ENCODE assay signal across 20 cellular contexts in the genomic region with DNA sequence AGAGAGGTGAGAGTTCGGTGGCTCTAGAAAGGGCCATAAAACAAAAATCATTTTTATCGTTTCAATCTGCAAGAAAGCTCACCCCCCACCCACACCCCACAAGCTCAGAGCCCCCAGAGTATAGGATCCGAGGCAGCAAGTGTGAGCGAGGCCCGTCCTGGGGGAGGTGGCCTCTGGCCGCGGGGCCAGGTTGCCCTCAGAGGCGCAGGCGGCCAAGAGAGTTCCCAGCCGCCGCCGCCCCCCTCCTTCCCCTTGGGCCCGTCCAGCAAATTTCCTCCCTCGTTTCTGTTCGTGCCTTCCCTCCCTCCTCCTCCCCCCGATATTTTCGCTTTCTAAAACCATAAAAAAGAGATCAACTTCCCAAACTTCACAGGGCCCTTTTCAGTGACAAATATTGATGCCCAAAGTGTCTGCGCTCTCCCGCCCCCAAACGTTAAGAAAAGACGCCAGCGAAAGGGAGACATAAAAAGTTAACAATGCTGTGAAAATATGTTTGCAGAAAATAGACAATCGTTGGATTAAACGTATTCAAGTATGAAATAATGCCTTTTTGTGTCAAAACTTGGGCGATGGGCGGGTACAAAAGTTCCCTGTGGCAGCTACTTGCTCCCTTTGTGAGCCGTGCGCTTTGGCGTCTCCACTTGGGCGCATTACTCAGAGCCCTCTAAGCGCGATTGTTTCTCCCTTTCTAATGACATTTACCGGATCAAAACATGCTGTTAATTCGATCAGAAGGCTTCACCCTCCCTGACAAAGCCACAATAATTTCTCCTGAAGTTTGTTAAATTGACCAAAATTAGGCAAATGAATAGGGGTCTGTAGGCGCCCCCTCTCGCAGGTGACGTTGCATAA. TPM values are rescaled to one million over a fixed set of nuclear protein-coding genes. Genes with fewer than 3 reads are reported as not detected.
DNase-seq lines count a peak whose midpoint lies in the region; ATAC-seq, FAIRE-seq and TF ChIP-seq lines count a peak whose summit lies in the region.
"Had no signal": no experiment of that assay in that cellular context is flagged by ENCODE, and none has a peak within 500 bp of the region (broad histone marks: within the 10 kb centered on the region; RNA-seq: fewer than 3 reads in every experiment).

No MANE protein-coding gene starts in this region.

- intact Hi-C loops in Calu3 (cut with micrococcal nuclease; ENCODE audit: unreplicated experiment) (no loop called here), GM12878 (cut with micrococcal nuclease; ENCODE audit: unreplicated experiment) (no loop called here)

- TF ChIP-seq CTCF in Calu3 (IDR thresholded peaks at IDR 0.05; ENCODE audit: unreplicated experiment) (no peak), GM12878 (IDR thresholded peaks at IDR 0.05 in 2 of 3, conservative IDR thresholded peaks at IDR 0.05 in 1 of 3; ENCODE audit: control insufficient read depth in 2 of 3, extremely low read depth in 1 of 3, insufficient read depth in 1 of 3, low read depth in 3 of 3, low read length in 3 of 3) (no peak)

- H2AFZ ChIP-seq in GM12878 (ENCODE audit: control insufficient read depth, low read depth, low read length) = no peak overlapping the region

- H3K4me1 ChIP-seq in GM12878 (ENCODE audit: control insufficient read depth, insufficient read depth, low read length) = no peaks in the 10 kb centered on the region
- H3K4me1 ChIP-seq: pancreas had no signal

- no peak overlapping the region for H3K4me3 ChIP-seq in GM12878
- H3K4me3 ChIP-seq in iPS-18c (ENCODE audit: insufficient read depth, low read depth, low read length) = peak overlapping the region; percentile 15; the same call in 1 of the 2 replicates
- H3K4me3 ChIP-seq: pancreas, vagina had no signal

- no peaks in the 10 kb centered on the region; the same call in 1 of the 2 replicates for H4K20me1 ChIP-seq in GM12878 (ENCODE audit: control insufficient read depth, insufficient read depth)

- no peaks in the 10 kb centered on the region for H3K9me3 Mint-ChIP-seq in Calu3 (ENCODE audit: low read depth, unreplicated experiment)
- H3K9me3 Mint-ChIP-seq: activated B cell treated with CpG ODN at 0.5 μM for 24 hours; activated naive CD4-positive, alpha-beta T cell treated with anti-CD3 and anti-CD28 coated beads, Interleukin-2, amount 50 U/mL, for 24 hours; HFFc6; T-cell had no signal

- no peak overlapping the region for H3K9ac ChIP-seq in GM12878 (ENCODE audit: control insufficient read depth, insufficient read depth, low read length)

- peaks cover 10% of the 10 kb centered on the region for H3K36me3 Mint-ChIP-seq in Calu3 (ENCODE audit: insufficient read depth, unreplicated experiment)
- H3K36me3 Mint-ChIP-seq: activated naive CD4-positive, alpha-beta T cell treated with anti-CD3 and anti-CD28 coated beads, Interleukin-2, amount 50 U/mL, for 24 hours; T-cell had no signal

- no peaks in the 10 kb centered on the region for H3K79me2 ChIP-seq in GM12878 (ENCODE audit: control insufficient read depth, insufficient read depth, low read length)

- POLR2A ChIA-PET in GM12878 (lab: Charles Lee) = no interaction called here

- H3K9me3 ChIP-seq in GM12878 (replicated peaks; ENCODE audit: control insufficient read depth, insufficient read depth, low read length) = no peaks in the 10 kb centered on the region
- H3K9me3 ChIP-seq in iPS-18c (ENCODE audit: control insufficient read depth, insufficient read depth, low read length) = peaks cover 2% of the 10 kb centered on the region
- H3K9me3 ChIP-seq: pancreas, stomach, vagina had no signal

- peaks cover 86% of the 10 kb centered on the region for H3K27me3 Mint-ChIP-seq in Calu3 (ENCODE audit: unreplicated experiment)

- SMC1A ChIA-PET in GM12878 (lab: Charles Lee; ENCODE audit: uncharacterized antibody, unreplicated experiment) = no interaction called here

- no peak overlapping the region for H3K4me2 ChIP-seq in GM12878 (ENCODE audit: control insufficient read depth, insufficient read depth)

- H3K4me1 Mint-ChIP-seq in Calu3 (ENCODE audit: low read depth, unreplicated experiment) = peaks cover 15% of the 10 kb centered on the region

- 3% methylated on average over 31 of the region's 37 CpGs for WGBS in GM12878 (ENCODE audit: insufficient coverage, insufficient replicate concordance, low lambda C conversion rate, missing lambda C conversion rate)

- peaks cover 14 to 26% of the 10 kb centered on the region in 2 experiments for H3K27me3 ChIP-seq in GM12878 (replicated peaks in 1 of 2; ENCODE audit: control insufficient read depth in 2 of 2, insufficient read depth in 2 of 2, low read length in 1 of 2)

- TF ChIP-seq POLR2A in GM12878 (IDR thresholded peaks at IDR 0.05; ENCODE audit: low read depth, low read length) (no peak), H54 (IDR thresholded peaks at IDR 0.05; ENCODE audit: low read depth, low read length) (no peak)

- H3K36me3 ChIP-seq in GM12878 (ENCODE audit: control insufficient read depth in 2 of 2, insufficient read depth in 2 of 2, low read length in 1 of 2) = no peaks in the 10 kb centered on the region
- H3K36me3 ChIP-seq: pancreas, stomach, vagina had no signal

- no peak for TF ChIP-seq EP300 in GM12878 (IDR thresholded peaks at IDR 0.05; ENCODE audit: borderline replicate concordance in 1 of 2, control insufficient read depth in 1 of 2, low read depth in 2 of 2, low read length in 2 of 2)

- CTCF ChIA-PET in Calu3 (lab: Charles Lee) (no interaction called here), GM12878 (lab: Yijun Ruan, JAX) (interaction anchor here (1.1 to 1.7 kb wide), 2 partner anchors 78 to 272 kb away, joined by 3 read pairs; no protein-coding TSS in a partner anchor)

- BruUV-seq in Calu3 (replicated peaks; lab: Mats Ljungman, UMichigan) (no TSS peak), GM12878 (replicated peaks; lab: Mats Ljungman, UMichigan) (no TSS peak)

- in situ Hi-C loops in ACHN (cut with HindIII; ENCODE audit: low pct_ligation_motif_present, low pct_unique_long_range_greater_than_20kb, low sequenced_read_pairs) = no loop called here
- in situ Hi-C loops in GM12878 (cut with MboI) = no loop called here

- RAD21 ChIA-PET in GM12878 (lab: Charles Lee; ENCODE audit: unreplicated experiment) = no interaction called here

- H3K4me3 Mint-ChIP-seq in Calu3 (ENCODE audit: low read depth, unreplicated experiment) = peak overlapping the region; percentile 73
- H3K4me3 Mint-ChIP-seq: activated B cell treated with CpG ODN at 0.5 μM for 24 hours; activated naive CD4-positive, alpha-beta T cell treated with anti-CD3 and anti-CD28 coated beads, Interleukin-2, amount 50 U/mL, for 24 hours; HFFc6; T-cell had no signal

- peak; percentile 24 for DNase-seq in ACHN
- no peak for DNase-seq in Calu3
- DNase-seq in GM12878 (ENCODE audit: low read depth, low spot score) = no peak
- no peak for DNase-seq in NCI-H69 (lab: John Stamatoyannopoulos, UW)
- DNase-seq in dedifferentiated amniotic fluid mesenchymal stem cell (ENCODE audit: extremely low spot score) = no peak
- no peak for DNase-seq in H54 (ENCODE audit: insufficient read length, low spot score)
- DNase-seq: activated B cell treated with CpG ODN at 0.5 μM for 24 hours, caudate nucleus, HFFc6, KBM-7, NCI-H187 treated with DMSO at 0.1 percent for 48 hours, NCI-H526 treated with DMSO at 0.1 percent for 48 hours, pancreas, stomach, T-cell had no signal

- H3K27ac ChIP-seq in GM12878 (ENCODE audit: control insufficient read depth, insufficient read depth) = no peak overlapping the region
- H3K27ac ChIP-seq: pancreas, RWPE1, stomach, vagina had no signal

- no peak for FAIRE-seq in GM12878 (lab: Jason Lieb, UNC)
- FAIRE-seq in H54 (lab: Jason Lieb, UNC) = no peak
- FAIRE-seq: pancreas had no signal

- H3K27ac Mint-ChIP-seq in Calu3 (ENCODE audit: unreplicated experiment) = no peak overlapping the region
- H3K27ac Mint-ChIP-seq: activated B cell treated with CpG ODN at 0.5 μM for 24 hours; activated naive CD4-positive, alpha-beta T cell treated with anti-CD3 and anti-CD28 coated beads, Interleukin-2, amount 50 U/mL, for 24 hours; HFFc6; T-cell had no signal

- no peak for TF ChIP-seq RAD21 in GM12878 (IDR thresholded peaks at IDR 0.05; ENCODE audit: insufficient read depth, low read depth, low read length)

- no peak for ATAC-seq in GM12878
- ATAC-seq: pancreas, T-cell had no signal

TF ChIP-seq in GM12878, 131 proteins besides CTCF, POLR2A, EP300 and RAD21:
- peak; percentile 93 for TF ChIP-seq HDAC6 (IDR thresholded peaks at IDR 0.05; ENCODE audit: unreplicated experiment)
- TF ChIP-seq BMI1 (IDR thresholded peaks at IDR 0.05; ENCODE audit: borderline replicate concordance) = no peak
- no peak for TF ChIP-seq PBX3 (IDR thresholded peaks at IDR 0.05; ENCODE audit: insufficient replicate concordance, low read depth, low read length)
- TF ChIP-seq RAD51 (IDR thresholded peaks at IDR 0.05) = no peak
- TF ChIP-seq ZNF384 (IDR thresholded peaks at IDR 0.05; ENCODE audit: borderline replicate concordance, low read depth, low read length) = no peak

RNA-seq across cellular contexts. Expression of gene HELT, which starts 1.1 kb away (rescaled TPM):
- not detected in 2 replicates for total RNA-seq in Calu3 (2022)
- not detected in 2 replicates for total RNA-seq in GM12878 (2013; cell fraction: nucleolus; rRNA removed)
- total RNA-seq in GM12878 (2014; rRNA removed) = not detected in 2 replicates
- not detected in 2 replicates for total RNA-seq in GM12878 (2014; rRNA removed; fragmentation: Illumina TruSeq; extraction: Trizol)
- total RNA-seq in GM12878 (2021) = not detected in 2 replicates
- polyA plus RNA-seq in GM12878 (2011; ENCODE audit: low read depth) = not detected
- polyA plus RNA-seq in GM12878 (2011; rRNA removed) = not detected in 2 replicates
- not detected in 2 replicates for polyA plus RNA-seq in GM12878 (2011; cell fraction: cytosol; rRNA removed)
- not detected in 2 replicates for polyA plus RNA-seq in GM12878 (2011; cell fraction: nucleus; rRNA removed)
- polyA plus RNA-seq in GM12878 (2012) = not detected in 2 replicates
- polyA plus RNA-seq in GM12878 (2014; fragmentation: Illumina TruSeq; extraction: Trizol) = not detected in 2 replicates
- not detected for polyA plus RNA-seq in GM12878 (2014; fragmentation: Nextera tagmentation; extraction: Ambion mirVana)
- polyA plus RNA-seq in GM12878 (2014; rRNA removed) = not detected in 2 replicates
- not detected for polyA plus RNA-seq in GM12878 (2016; fragmentation: Nextera tagmentation; extraction: Ambion mirVana)
- not detected in 2 replicates for polyA minus RNA-seq in GM12878 (2011; rRNA and poly(A)+ RNA removed)
- polyA minus RNA-seq in GM12878 (2011; cell fraction: cytosol; rRNA and poly(A)+ RNA removed) = not detected in 2 replicates
- not detected in 2 replicates for polyA minus RNA-seq in GM12878 (2011; cell fraction: nucleus; rRNA and poly(A)+ RNA removed)
- total RNA-seq: activated B cell treated with CpG ODN at 0.5 μM for 24 hours, G401, HFFc6, pancreas, stomach, T-cell, vagina had no signal
- polyA plus RNA-seq: pancreas, stomach had no signal
